ENCODE assay signal across 1 cellular context in genomic region chrX:48654746-48655145, GRCh38. TPM values are rescaled to one million over a fixed set of nuclear protein-coding genes. Genes with fewer than 3 reads are reported as not detected.
"Had no signal": no experiment of that assay in that cellular context is flagged by ENCODE, and none has a peak within 500 bp of the region (broad histone marks: within the 10 kb centered on the region; RNA-seq: fewer than 3 reads in every experiment).

No MANE protein-coding gene starts in this region.

RNA-seq across cellular contexts. Expression of gene WAS, which starts 28.9 kb away (rescaled TPM):
- total RNA-seq: dermis microvascular lymphatic vessel endothelial cell had no signal
